Comparison of ENCODE assay signal across 20 cellular contexts in the genomic region with DNA sequence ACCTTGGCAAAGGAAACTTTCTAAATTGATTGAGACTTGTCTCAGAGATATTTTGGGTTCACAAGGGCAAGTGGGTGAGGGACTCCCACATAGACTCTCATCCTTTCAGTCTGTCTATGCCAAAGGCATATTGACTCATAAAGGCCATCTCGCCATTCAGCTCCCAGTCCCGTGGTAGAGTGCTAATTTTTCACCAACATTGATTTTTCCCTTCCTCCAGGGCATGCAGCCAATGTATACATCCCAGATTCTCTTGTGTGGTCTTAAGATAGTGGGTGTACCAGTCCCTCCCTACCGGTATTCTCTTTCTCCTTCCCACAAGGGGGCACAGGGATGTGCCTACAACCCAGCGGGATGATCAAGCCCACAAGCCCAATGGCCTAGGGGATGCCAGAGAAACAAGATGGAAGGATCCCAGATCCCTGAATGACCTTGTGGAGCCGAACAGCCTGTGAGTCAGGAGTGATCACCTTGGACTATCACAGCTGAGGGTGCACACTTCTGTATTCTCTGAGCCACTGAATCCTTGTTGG. TPM values are rescaled to one million over a fixed set of nuclear protein-coding genes. Genes with fewer than 3 reads are reported as not detected.
DNase-seq lines count a peak whose midpoint lies in the region; ATAC-seq, FAIRE-seq and TF ChIP-seq lines count a peak whose summit lies in the region.
"Had no signal": no experiment of that assay in that cellular context is flagged by ENCODE, and none has a peak within 500 bp of the region (broad histone marks: within the 10 kb centered on the region; RNA-seq: fewer than 3 reads in every experiment).

No MANE protein-coding gene starts in this region.

- peak overlapping the region; percentile 29 for H3K27ac Mint-ChIP-seq in Calu3 (ENCODE audit: unreplicated experiment)
- H3K27ac Mint-ChIP-seq: B cell; CD8-positive, alpha-beta T cell; HFFc6 had no signal

- peaks cover 53% of the 10 kb centered on the region for H3K4me1 ChIP-seq in SJSA1 (replicated peaks)
- H3K4me1 ChIP-seq in left lung, result peaks cover 0 to 4% of the 10 kb centered on the region in 2 donors

- intact Hi-C loops in Calu3 (cut with micrococcal nuclease; ENCODE audit: unreplicated experiment) (loop anchor here (5.0 kb wide), 1 partner anchor 87 kb away; no protein-coding TSS in a partner anchor), left lung (cut with DNase I) (no loop called here)

- no peaks in the 10 kb centered on the region for H3K36me3 Mint-ChIP-seq in Calu3 (ENCODE audit: insufficient read depth, unreplicated experiment)
- H3K36me3 Mint-ChIP-seq: CD8-positive, alpha-beta T cell had no signal

- no peaks in the 10 kb centered on the region for H3K9me3 Mint-ChIP-seq in Calu3 (ENCODE audit: low read depth, unreplicated experiment)
- H3K9me3 Mint-ChIP-seq: CD8-positive, alpha-beta T cell; HFFc6 had no signal

- ATAC-seq in HG02759 (IDR thresholded peaks at IDR 0.05; ENCODE audit: unreplicated experiment) (no peak), left lung (no peak)
- ATAC-seq: CD8-positive, alpha-beta T cell had no signal

- peaks cover 26% of the 10 kb centered on the region for H3K4me1 Mint-ChIP-seq in Calu3 (ENCODE audit: low read depth, unreplicated experiment)
- H3K4me1 Mint-ChIP-seq: B cell had no signal

- peak; percentile 43 for DNase-seq in Calu3
- DNase-seq in HTR-8/SVneo (ENCODE audit: insufficient read length, low spot score), result no peak
- peak; percentile 62 to 87 for DNase-seq in SJSA1 (ENCODE audit: low read depth in 1 of 2, low spot score in 2 of 2)
- peak; percentile 38 for DNase-seq in foreskin melanocyte
- DNase-seq in HPDE6-E6E7 (ENCODE audit: extremely low spot score), result no peak
- DNase-seq in NCI-H748 (lab: John Stamatoyannopoulos, UW; ENCODE audit: unreplicated experiment), result no peak
- no peak for DNase-seq in left lung
- DNase-seq: CD8-positive, alpha-beta T cell; DMS153; DMS79; GDM1; HCEC 1CT; HFFc6; Karpas-422 had no signal

- H3K27me3 ChIP-seq in SJSA1 (replicated peaks) (no peaks in the 10 kb centered on the region), left lung (peaks cover 0 to 5% of the 10 kb centered on the region in 2 donors)

- H3K36me3 ChIP-seq in SJSA1 (no peaks in the 10 kb centered on the region), left lung (no peaks in the 10 kb centered on the region)
- H3K36me3 ChIP-seq: BLaER1 treated with 17β-estradiol and CSF1 and Interleukin-3, amounts not matched to agents 10 nM and 100 nM had no signal

- H3K9me3 ChIP-seq in SJSA1 (replicated peaks) (no peaks in the 10 kb centered on the region), left lung (no peaks in the 10 kb centered on the region)
- H3K9me3 ChIP-seq: BLaER1 treated with 17β-estradiol and CSF1 and Interleukin-3, amounts not matched to agents 10 nM and 100 nM had no signal

- CTCF ChIA-PET in Calu3 (lab: Charles Lee), result interaction anchor here (1.1 kb wide), 1 partner anchor 16 kb away, joined by 3 read pairs; no protein-coding TSS in a partner anchor

- peak; percentile 44 for FAIRE-seq in HTR-8/SVneo (lab: Jason Lieb, UNC)
- FAIRE-seq: GM12892, GM18507, H54 had no signal

- H3K4me3 Mint-ChIP-seq in Calu3 (ENCODE audit: low read depth, unreplicated experiment), result no peak overlapping the region
- H3K4me3 Mint-ChIP-seq: B cell; CD8-positive, alpha-beta T cell; HFFc6 had no signal

- H3K4me3 ChIP-seq in SJSA1 (no peak overlapping the region), left lung (no peak overlapping the region)
- H3K4me3 ChIP-seq: BLaER1 treated with 17β-estradiol and CSF1 and Interleukin-3, amounts not matched to agents 10 nM and 100 nM had no signal

- BruUV-seq in Calu3 (replicated peaks; lab: Mats Ljungman, UMichigan), result no TSS peak

- H3K27ac ChIP-seq in SJSA1 (0 out of 2 replicates have a peak overlapping the region, but pooled peaks have one; percentile 25), left lung (no peak overlapping the region)
- H3K27ac ChIP-seq: BLaER1 treated with 17β-estradiol and CSF1 and Interleukin-3, amounts not matched to agents 10 nM and 100 nM had no signal

- TF ChIP-seq CTCF in Calu3 (IDR thresholded peaks at IDR 0.05; ENCODE audit: unreplicated experiment) (no peak), left lung (IDR thresholded peaks at IDR 0.05) (no peak)

- peaks cover 36% of the 10 kb centered on the region for H3K27me3 Mint-ChIP-seq in Calu3 (ENCODE audit: unreplicated experiment)

RNA-seq across cellular contexts. Expression of a gene that starts 8.0 kb away (rescaled TPM):
- total RNA-seq in Calu3 (2022), result 0.38 TPM in 1 of 2 replicates, not detected in the other
- total RNA-seq in SJSA1 (2014; rRNA removed; shearing (Covaris generic)), result 345 and 479 TPM in 2 replicates
- 10 to 100 TPM; 71.0 to 74.2 TPM for total RNA-seq in left lung

Comparison
In these comparisons a context has a peak if more than half of its experiments do, and no peak if none do; other contexts are left out.
1. DNase-seq: peak in Calu3 (single experiment), SJSA1 (2 of 2) and foreskin melanocyte (single experiment); none in HTR-8/SVneo (single experiment), HPDE6-E6E7 (single experiment), NCI-H748 (single experiment) and left lung (0 of 2).
2. RNA of a gene that starts 8.0 kb away (total RNA-seq): 345 to 479 TPM in SJSA1 and 71.0 to 74.2 TPM in left lung; 0.38 TPM in Calu3; every median in the first group is over 10 times any median in the second.